19 cellular contexts compared by ENCODE assay signal in genomic region chr22:43337385-43337784, GRCh38. TPM values are rescaled to one million over a fixed set of nuclear protein-coding genes. Genes with fewer than 3 reads are reported as not detected.
"Had no signal": no experiment of that assay in that cellular context is flagged by ENCODE, and none has a peak within 500 bp of the region (broad histone marks: within the 10 kb centered on the region; RNA-seq: fewer than 3 reads in every experiment).

No MANE protein-coding gene starts in this region.

- H3K4me1 Mint-ChIP-seq: activated naive CD8-positive, alpha-beta T cell treated with anti-CD3 and anti-CD28 coated beads, Interleukin-2, amount 10 ng/mL, durations not matched to agents 7 days and 5 days; endodermal cell had no signal

- H3K27ac Mint-ChIP-seq: activated CD4-positive, alpha-beta memory T cell treated with anti-CD3 and anti-CD28 coated beads for 36 hours; activated naive CD8-positive, alpha-beta T cell treated with anti-CD3 and anti-CD28 coated beads, Interleukin-2, amount 10 ng/mL, durations not matched to agents 7 days and 5 days; activated T-cell treated with anti-CD3 and anti-CD28 coated beads, Interleukin-2, amount 50 U/mL, for 72 hours; endodermal cell; memory B cell; nephron progenitor cell; stimulated activated naive CD8-positive, alpha-beta T cell treated with anti-CD3 and anti-CD28 coated beads, Interleukin-15, amount 100 ng/mL, for 72 hours; T-helper 2 cell treated with Interferon-gamma antibody and Interleukin-4, amounts not matched to agents 5 μg/mL and 100 μg/mL, for 36 hours had no signal

- H3K36me3 ChIP-seq: left lung, thyroid gland had no signal

- ATAC-seq: activated T-cell treated with anti-CD3 and anti-CD28 coated beads, Interleukin-2, amount 50 U/mL, for 72 hours; left lung; stimulated activated naive CD8-positive, alpha-beta T cell treated with anti-CD3 and anti-CD28 coated beads, Interleukin-15, amount 100 ng/mL, for 72 hours had no signal

- H3K27ac ChIP-seq: left lung, thyroid gland had no signal

- DNase-seq: activated CD4-positive, alpha-beta memory T cell treated with anti-CD3 and anti-CD28 coated beads for 36 hours; activated CD4-positive, alpha-beta T cell treated with anti-CD3 and anti-CD28 coated beads for 1 hour; activated gamma-delta T cell treated with Interleukin-2 at 50 U/mL for 16 hours; activated naive CD8-positive, alpha-beta T cell treated with anti-CD3 and anti-CD28 coated beads, Interleukin-2, amount 10 ng/mL, durations not matched to agents 7 days and 5 days; activated T-cell treated with anti-CD3 and anti-CD28 coated beads, Interleukin-2, amount 50 U/mL, for 72 hours; endodermal cell; erythroblast; left lung; nephron progenitor cell; stimulated activated CD4-positive, alpha-beta T cell treated with anti-CD3 and anti-CD28 coated beads, Interleukin-15, amount 100 ng/mL, for 24 hours; stimulated activated CD4-positive, alpha-beta T cell treated with anti-CD3 and anti-CD28 coated beads, Interleukin-4, amount 100 ng/mL, for 4 hours; stimulated activated naive CD8-positive, alpha-beta T cell treated with anti-CD3 and anti-CD28 coated beads, Interleukin-15, amount 100 ng/mL, for 72 hours; SW 1271; thyroid gland had no signal

- H3K4me3 ChIP-seq: left lung, thyroid gland had no signal

- H3K9me3 Mint-ChIP-seq: activated CD4-positive, alpha-beta memory T cell treated with anti-CD3 and anti-CD28 coated beads for 36 hours; activated naive CD8-positive, alpha-beta T cell treated with anti-CD3 and anti-CD28 coated beads, Interleukin-2, amount 10 ng/mL, durations not matched to agents 7 days and 5 days; activated T-cell treated with anti-CD3 and anti-CD28 coated beads, Interleukin-2, amount 50 U/mL, for 72 hours; endodermal cell; memory B cell; nephron progenitor cell; stimulated activated naive CD8-positive, alpha-beta T cell treated with anti-CD3 and anti-CD28 coated beads, Interleukin-15, amount 100 ng/mL, for 72 hours; T-helper 2 cell treated with Interferon-gamma antibody and Interleukin-4, amounts not matched to agents 5 μg/mL and 100 μg/mL, for 36 hours had no signal

- H3K4me3 Mint-ChIP-seq: activated CD4-positive, alpha-beta memory T cell treated with anti-CD3 and anti-CD28 coated beads for 36 hours; activated naive CD8-positive, alpha-beta T cell treated with anti-CD3 and anti-CD28 coated beads, Interleukin-2, amount 10 ng/mL, durations not matched to agents 7 days and 5 days; activated T-cell treated with anti-CD3 and anti-CD28 coated beads, Interleukin-2, amount 50 U/mL, for 72 hours; endodermal cell; memory B cell; nephron progenitor cell; stimulated activated naive CD8-positive, alpha-beta T cell treated with anti-CD3 and anti-CD28 coated beads, Interleukin-15, amount 100 ng/mL, for 72 hours; T-helper 2 cell treated with Interferon-gamma antibody and Interleukin-4, amounts not matched to agents 5 μg/mL and 100 μg/mL, for 36 hours had no signal

- H3K36me3 Mint-ChIP-seq: activated CD4-positive, alpha-beta memory T cell treated with anti-CD3 and anti-CD28 coated beads for 36 hours; activated naive CD8-positive, alpha-beta T cell treated with anti-CD3 and anti-CD28 coated beads, Interleukin-2, amount 10 ng/mL, durations not matched to agents 7 days and 5 days; memory B cell had no signal

- H3K9me3 ChIP-seq: left lung, thyroid gland had no signal

- FAIRE-seq: bronchial epithelial cell had no signal

RNA-seq across cellular contexts. Expression of gene SCUBE1, which starts 5.8 kb away (rescaled TPM):
- total RNA-seq: activated CD4-positive, alpha-beta memory T cell treated with anti-CD3 and anti-CD28 coated beads for 36 hours; fibroblast of villous mesenchyme; pulmonary artery endothelial cell had no signal
